ENCODE assay signal across 8 cellular contexts in the genomic region with DNA sequence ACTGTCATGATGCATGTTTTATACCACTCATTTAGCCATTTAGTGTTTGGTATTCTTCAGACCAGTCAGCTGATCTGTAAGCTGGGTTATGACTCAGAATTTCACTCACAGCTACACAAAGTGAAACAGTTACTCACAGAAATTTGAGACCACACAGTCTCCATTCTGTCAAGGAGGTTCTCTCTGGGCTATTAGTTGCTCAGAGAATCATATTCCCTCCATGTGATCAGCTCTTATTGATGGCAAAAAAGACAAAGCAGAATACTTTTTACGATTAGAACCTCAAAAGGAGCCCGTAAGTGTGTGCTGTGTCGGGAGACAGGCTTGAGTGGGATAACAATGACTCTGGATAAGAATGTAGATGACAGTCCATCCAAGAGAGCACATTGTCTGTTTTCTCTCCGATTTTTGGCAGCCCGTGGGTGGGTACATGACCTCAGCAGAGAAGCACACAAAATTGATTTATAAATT.
DNase-seq lines count a peak whose midpoint lies in the region; ATAC-seq and TF ChIP-seq lines count a peak whose summit lies in the region.

No MANE protein-coding gene starts in this region.

- H3K9me3 ChIP-seq in HAP-1: no peaks in the 10 kb centered on the region
- H3K9me3 ChIP-seq in right atrium auricular region: no peaks in the 10 kb centered on the region
- no peaks in the 10 kb centered on the region for H3K9me3 ChIP-seq in tibial nerve

- H3K27ac ChIP-seq in right atrium auricular region: no peak overlapping the region
- H3K27ac ChIP-seq in tibial nerve: peak overlapping the region in 2 of 4 donors; percentile 46 to 86

- TF ChIP-seq POLR2A in tibial nerve (IDR thresholded peaks at IDR 0.05): no peak

- TF ChIP-seq EP300 in tibial nerve (IDR thresholded peaks at IDR 0.05): no peak

- H3K27me3 ChIP-seq in HAP-1 (ENCODE audit: low read depth) (no peaks in the 10 kb centered on the region), right atrium auricular region (no peaks in the 10 kb centered on the region), tibial nerve (no peaks in the 10 kb centered on the region)

- TF ChIP-seq CTCF in right atrium auricular region (IDR thresholded peaks at IDR 0.05): no peak
- TF ChIP-seq CTCF in tibial nerve (IDR thresholded peaks at IDR 0.05): no peak

- H3K36me3 ChIP-seq in HAP-1 (replicated peaks): no peaks in the 10 kb centered on the region
- H3K36me3 ChIP-seq in right atrium auricular region: no peaks in the 10 kb centered on the region
- no peaks in the 10 kb centered on the region for H3K36me3 ChIP-seq in tibial nerve

- peak; percentile 99 for ATAC-seq in GM18519 (IDR thresholded peaks at IDR 0.05; ENCODE audit: low FRiP score, unreplicated experiment)

- H3K4me1 ChIP-seq in HAP-1 (no peaks in the 10 kb centered on the region), right atrium auricular region (no peaks in the 10 kb centered on the region), tibial nerve (no peaks in the 10 kb centered on the region)

- 39 to 46% methylated on average over 5 of the region's 5 CpGs for WGBS in tibial nerve, 2 donors

- DNase-seq in HCEC 1CT (peak; percentile 86), HT1080 (ENCODE audit: low read depth) (peak; percentile 81), kidney glomerular epithelial cell (lab: John Stamatoyannopoulos, UW) (peak; percentile 43), superior temporal gyrus (ENCODE audit: extremely low spot score) (no peak), HAP-1 (ENCODE audit: low spot score in 2 of 2) (no peak), right atrium auricular region (ENCODE audit: low spot score) (no peak), tibial nerve (ENCODE audit: low spot score in 2 of 2) (no peak)

- in situ Hi-C loops in HAP-1 (cut with MboI; ENCODE audit: low sequenced_read_pairs): no loop called here

- H3K4me3 ChIP-seq in HAP-1 (no peak overlapping the region), right atrium auricular region (no peak overlapping the region), tibial nerve (no peak overlapping the region)

Comparison
In these comparisons a context has a peak if more than half of its experiments do, and no peak if none do; other contexts are left out.
1. DNase-seq: peak in HCEC 1CT (single experiment), HT1080 (single experiment) and kidney glomerular epithelial cell (single experiment); none in superior temporal gyrus (single experiment), HAP-1 (0 of 2), right atrium auricular region (single experiment) and tibial nerve (0 of 2).